Comparison of ENCODE assay signal across 19 cellular contexts in the genomic region with DNA sequence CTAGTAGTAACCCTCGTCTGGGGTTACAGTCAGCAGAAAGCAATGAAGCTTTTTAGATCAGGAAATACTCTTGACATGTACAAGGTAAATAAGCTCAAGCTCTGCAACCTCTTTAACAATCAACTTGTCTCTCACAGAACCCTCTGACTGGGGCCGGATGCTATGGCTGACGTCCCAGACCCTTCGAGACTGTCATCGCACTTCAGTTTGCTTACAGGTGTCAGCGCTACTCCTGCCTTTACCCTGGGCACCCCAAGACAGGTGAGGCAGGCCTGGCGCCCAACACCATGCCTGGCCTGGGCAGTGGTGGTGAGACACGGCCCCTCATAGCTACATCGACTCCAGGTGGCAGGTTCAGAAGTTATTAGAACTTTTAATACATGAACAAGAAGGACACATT.
"Had no signal": no experiment of that assay in that cellular context is flagged by ENCODE, and none has a peak within 500 bp of the region (broad histone marks: within the 10 kb centered on the region; RNA-seq: fewer than 3 reads in every experiment).

No MANE protein-coding gene starts in this region.

- ATAC-seq: activated T-cell treated with anti-CD3 and anti-CD28 coated beads, Interleukin-2, amount 50 U/mL, for 72 hours; sciatic nerve; stimulated activated effector memory CD8-positive, alpha-beta T cell treated with anti-CD3 and anti-CD28 coated beads, Interleukin-12 subunit alpha, Interleukin-12 subunit beta, amount 100 ng/mL, for 72 hours; upper lobe of right lung had no signal

- H3K4me1 ChIP-seq: breast epithelium had no signal

- DNase-seq: activated CD4-positive, alpha-beta T cell treated with anti-CD3 and anti-CD28 coated beads for 1 hour; activated CD8-positive, alpha-beta memory T cell treated with anti-CD3 and anti-CD28 coated beads for 24 hours; activated effector memory CD4-positive, alpha-beta T cell treated with anti-CD3 and anti-CD28 coated beads, Interleukin-2, amount 50 U/mL, for 16 hours; activated T-cell treated with anti-CD3 and anti-CD28 coated beads, Interleukin-2, amount 50 U/mL, for 72 hours; head of caudate nucleus; kidney glomerular epithelial cell; midbrain; stimulated activated CD4-positive, alpha-beta T cell treated with anti-CD3 and anti-CD28 coated beads, Interleukin-4, amount 100 ng/mL, for 1 hour; stomach; SW 1271; T-helper 2 cell; testis; upper lobe of right lung; WERI-Rb-1 had no signal

- H3K27ac ChIP-seq: breast epithelium, stomach, testis, upper lobe of right lung, WERI-Rb-1 had no signal

- H3K4me3 ChIP-seq: breast epithelium, coronary artery, smooth muscle cell, stomach, testis, upper lobe of right lung had no signal

- H3K36me3 ChIP-seq: breast epithelium had no signal

- H3K27me3 ChIP-seq: breast epithelium, stomach, testis, upper lobe of right lung had no signal

- H3K9me3 ChIP-seq: breast epithelium, stomach, testis, upper lobe of right lung had no signal
